ENCODE assay signal across 8 cellular contexts in genomic region chr14:39368261-39368959, GRCh38.
A peak's percentile ranks its signal among the peaks of the same experiment; 100 is the strongest.
DNase-seq lines count a peak whose midpoint lies in the region; ATAC-seq, FAIRE-seq and TF ChIP-seq lines count a peak whose summit lies in the region.

No MANE protein-coding gene starts in this region.

- H4K20me1 ChIP-seq in K562 (replicated peaks; ENCODE audit: control insufficient read depth, insufficient read depth, low read length): no peaks in the 10 kb centered on the region

- no peaks in the 10 kb centered on the region for H3K79me2 ChIP-seq in K562 (ENCODE audit: control insufficient read depth, insufficient read depth, low read length)

- no peak overlapping the region for H3K9ac ChIP-seq in K562 (ENCODE audit: insufficient read depth in 1 of 2, low read depth in 2 of 2, low read length in 2 of 2)

- no peaks in the 10 kb centered on the region for H3K9me1 ChIP-seq in K562 (ENCODE audit: control insufficient read depth, insufficient read depth, low read length)

- H3K27ac ChIP-seq in K562 (ENCODE audit: extremely low read depth, low read depth, low read length): no peak overlapping the region

- no peaks in the 10 kb centered on the region for H3K9me3 ChIP-seq in K562 (replicated peaks; ENCODE audit: control insufficient read depth, insufficient read depth, low read depth, low read length)

- TF ChIP-seq EP300 in K562 (IDR thresholded peaks at IDR 0.05; ENCODE audit: low read length): no peak

- no peak overlapping the region for H3K4me2 ChIP-seq in K562 (ENCODE audit: insufficient read depth, low read length)

- peak; percentile 47 to 70 (median 52) for TF ChIP-seq CTCF in K562 (IDR thresholded peaks at IDR 0.05 in 2 of 3, conservative IDR thresholded peaks at IDR 0.05 in 1 of 3; ENCODE audit: insufficient read depth in 2 of 3, low read depth in 1 of 3, low read length in 3 of 3)
- no peak for TF ChIP-seq CTCF in omental fat pad (IDR thresholded peaks at IDR 0.05)

- intact Hi-C loops in K562 (cut with micrococcal nuclease): loop anchor here (1.0 to 5.0 kb wide), 2 partner anchors 137 to 261 kb away; no protein-coding TSS in a partner anchor

- peak; percentile 34 to 63 for TF ChIP-seq RAD21 in K562 (CRISPR knock-in tag; conservative IDR thresholded peaks at IDR 0.05 in 1 of 2, IDR thresholded peaks at IDR 0.05 in 1 of 2)

- peak; percentile 78 for FAIRE-seq in K562 (lab: Jason Lieb, UNC)

- no peaks in the 10 kb centered on the region for H3K4me1 Mint-ChIP-seq in activated T-helper 17 cell treated with anti-CD3 and anti-CD28 coated beads, Interleukin-2, amount 50 U/mL, for 72 hours

- CTCF ChIA-PET in K562 (lab: Yijun Ruan, JAX; ENCODE audit: low intra/inter-chr PET ratio): interaction anchor here (0.6 to 2.1 kb wide), 3 partner anchors 136 to 1462 kb away, joined by 3 to 11 read pairs (median 9); no protein-coding TSS in a partner anchor

- H2AFZ ChIP-seq in K562 (ENCODE audit: low read depth, low read length): no peak overlapping the region

- POLR2A ChIA-PET in K562 (lab: Yijun Ruan, JAX): interaction anchor here (0.9 kb wide), 2 partner anchors 180 to 184 kb away, joined by 4 to 7 read pairs; no protein-coding TSS in a partner anchor

- TF ChIP-seq POLR2A in K562 (conservative IDR thresholded peaks at IDR 0.05): no peak

- DNase-seq in DMS114 treated with DMSO at 0.1 percent for 48 hours (lab: John Stamatoyannopoulos, UW; ENCODE audit: unreplicated experiment) (peak; percentile 55), NCI-H526 (lab: John Stamatoyannopoulos, UW) (peak; percentile 8 to 72), K562 (ENCODE audit: extremely low read depth in 1 of 4, low spot score in 3 of 4) (peak in 3 of 4 experiments; percentile 9 to 54 (median 16)), iPS DF 4.7 (ENCODE audit: extremely low read depth, low spot score) (peak; percentile 72), omental fat pad (ENCODE audit: low spot score) (no peak)
- peak; percentile 9 for DNase-seq in stimulated activated CD4-positive, alpha-beta T cell treated with anti-CD3 and anti-CD28 coated beads, Interleukin-2, amount 100 ng/mL, for 4 hours (ENCODE audit: low read depth)

- H3K27me3 ChIP-seq in K562 (ENCODE audit: control insufficient read depth in 2 of 2, insufficient read depth in 2 of 2, low read length in 2 of 2): no peaks in the 10 kb centered on the region

- H3K9me3 Mint-ChIP-seq in activated T-helper 17 cell treated with anti-CD3 and anti-CD28 coated beads, Interleukin-2, amount 50 U/mL, for 72 hours: peaks cover 6% of the 10 kb centered on the region

- 48% methylated on average over 4 of the region's 4 CpGs for WGBS in K562 (ENCODE audit: insufficient coverage, low coverage, missing lambda C conversion rate)

- H3K4me1 ChIP-seq in K562 (replicated peaks in 1 of 2; ENCODE audit: control insufficient read depth in 2 of 2, insufficient read depth in 2 of 2, low read length in 2 of 2): no peaks in the 10 kb centered on the region; a peak in 1 of 5 replicates

- H3K27ac Mint-ChIP-seq in activated T-helper 17 cell treated with anti-CD3 and anti-CD28 coated beads, Interleukin-2, amount 50 U/mL, for 72 hours: no peak overlapping the region

- no peaks in the 10 kb centered on the region for H3K36me3 ChIP-seq in K562 (ENCODE audit: control insufficient read depth, insufficient read depth, low read length)

- H3K27me3 Mint-ChIP-seq in activated T-helper 17 cell treated with anti-CD3 and anti-CD28 coated beads, Interleukin-2, amount 50 U/mL, for 72 hours: no peaks in the 10 kb centered on the region

- ATAC-seq in HG02885 (IDR thresholded peaks at IDR 0.05; ENCODE audit: poor library complexity, unreplicated experiment): peak; percentile 56
- ATAC-seq in K562: peak; percentile 84
- ATAC-seq in omental fat pad (ENCODE audit: low FRiP score): no peak
- ATAC-seq in activated T-helper 17 cell treated with anti-CD3 and anti-CD28 coated beads, Interleukin-2, amount 50 U/mL, for 72 hours (replicated peaks): no peak

- no peak overlapping the region for H3K4me3 Mint-ChIP-seq in activated T-helper 17 cell treated with anti-CD3 and anti-CD28 coated beads, Interleukin-2, amount 50 U/mL, for 72 hours

- peaks cover 45% of the 10 kb centered on the region for H3K36me3 Mint-ChIP-seq in activated T-helper 17 cell treated with anti-CD3 and anti-CD28 coated beads, Interleukin-2, amount 50 U/mL, for 72 hours (ENCODE audit: low read depth)

- no peak overlapping the region for H3K4me3 ChIP-seq in K562

- in situ Hi-C loops in K562 (cut with MboI): loop anchor here (10.0 kb wide), 1 partner anchor 254 kb away; the partner anchor contains the start of gene GEMIN2

- no TSS peak for BruUV-seq in K562 (replicated peaks; lab: Mats Ljungman, UMichigan)

TF ChIP-seq in K562, 482 proteins besides CTCF, POLR2A, EP300 and RAD21:
- TF ChIP-seq BRD9 (IDR thresholded peaks at IDR 0.05; ENCODE audit: low read depth, partially characterized antibody) (peak; percentile 64), RFX5 (IDR thresholded peaks at IDR 0.05; ENCODE audit: low read depth, low read length) (no peak), ZNF384 (IDR thresholded peaks at IDR 0.05; ENCODE audit: low read depth, low read length) (peak; percentile 60; the same call in 1 of the 2 replicates), SMC3 (conservative IDR thresholded peaks at IDR 0.05; ENCODE audit: insufficient read depth, low read depth, low read length) (peak; percentile 56; the same call in 1 of the 2 replicates)
- TF ChIP-seq, protein P1, sequence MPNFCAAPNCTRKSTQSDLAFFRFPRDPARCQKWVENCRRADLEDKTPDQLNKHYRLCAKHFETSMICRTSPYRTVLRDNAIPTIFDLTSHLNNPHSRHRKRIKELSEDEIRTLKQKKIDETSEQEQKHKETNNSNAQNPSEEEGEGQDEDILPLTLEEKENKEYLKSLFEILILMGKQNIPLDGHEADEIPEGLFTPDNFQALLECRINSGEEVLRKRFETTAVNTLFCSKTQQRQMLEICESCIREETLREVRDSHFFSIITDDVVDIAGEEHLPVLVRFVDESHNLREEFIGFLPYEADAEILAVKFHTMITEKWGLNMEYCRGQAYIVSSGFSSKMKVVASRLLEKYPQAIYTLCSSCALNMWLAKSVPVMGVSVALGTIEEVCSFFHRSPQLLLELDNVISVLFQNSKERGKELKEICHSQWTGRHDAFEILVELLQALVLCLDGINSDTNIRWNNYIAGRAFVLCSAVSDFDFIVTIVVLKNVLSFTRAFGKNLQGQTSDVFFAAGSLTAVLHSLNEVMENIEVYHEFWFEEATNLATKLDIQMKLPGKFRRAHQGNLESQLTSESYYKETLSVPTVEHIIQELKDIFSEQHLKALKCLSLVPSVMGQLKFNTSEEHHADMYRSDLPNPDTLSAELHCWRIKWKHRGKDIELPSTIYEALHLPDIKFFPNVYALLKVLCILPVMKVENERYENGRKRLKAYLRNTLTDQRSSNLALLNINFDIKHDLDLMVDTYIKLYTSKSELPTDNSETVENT (CRISPR knock-in tag; IDR thresholded peaks at IDR 0.05): no peak
- TF ChIP-seq, protein P2, sequence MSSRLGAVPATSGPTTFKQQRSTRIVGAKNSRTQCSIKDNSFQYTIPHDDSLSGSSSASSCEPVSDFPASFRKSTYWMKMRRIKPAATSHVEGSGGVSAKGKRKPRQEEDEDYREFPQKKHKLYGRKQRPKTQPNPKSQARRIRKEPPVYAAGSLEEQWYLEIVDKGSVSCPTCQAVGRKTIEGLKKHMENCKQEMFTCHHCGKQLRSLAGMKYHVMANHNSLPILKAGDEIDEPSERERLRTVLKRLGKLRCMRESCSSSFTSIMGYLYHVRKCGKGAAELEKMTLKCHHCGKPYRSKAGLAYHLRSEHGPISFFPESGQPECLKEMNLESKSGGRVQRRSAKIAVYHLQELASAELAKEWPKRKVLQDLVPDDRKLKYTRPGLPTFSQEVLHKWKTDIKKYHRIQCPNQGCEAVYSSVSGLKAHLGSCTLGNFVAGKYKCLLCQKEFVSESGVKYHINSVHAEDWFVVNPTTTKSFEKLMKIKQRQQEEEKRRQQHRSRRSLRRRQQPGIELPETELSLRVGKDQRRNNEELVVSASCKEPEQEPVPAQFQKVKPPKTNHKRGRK (tag; IDR thresholded peaks at IDR 0.05): peak; percentile 64

Comparison
In these comparisons a context has a peak if more than half of its experiments do, and no peak if none do; other contexts are left out.
1. ATAC-seq: peak in HG02885 (single experiment) and K562 (single experiment); none in omental fat pad (single experiment) and activated T-helper 17 cell treated with anti-CD3 and anti-CD28 coated beads, Interleukin-2, amount 50 U/mL, for 72 hours (single experiment).
2. CTCF ChIP-seq: peak in K562 (3 of 3); none in omental fat pad (0 of 3).